Comparison of ENCODE assay signal across 19 cellular contexts in genomic region chr7:95669513-95669912, GRCh38.
A peak's percentile ranks its signal among the peaks of the same experiment; 100 is the strongest.
DNase-seq lines count a peak whose midpoint lies in the region; ATAC-seq, FAIRE-seq and TF ChIP-seq lines count a peak whose summit lies in the region.
"Had no signal": no experiment of that assay in that cellular context is flagged by ENCODE, and none has a peak within 500 bp of the region (broad histone marks: within the 10 kb centered on the region; RNA-seq: fewer than 3 reads in every experiment).

No MANE protein-coding gene starts in this region.

- H3K4me1 ChIP-seq in parathyroid adenoma, result peaks cover 6% of the 10 kb centered on the region
- H3K4me1 ChIP-seq: BE2C had no signal

- no peak for DNase-seq in stimulated activated naive CD4-positive, alpha-beta T cell treated with Interleukin-2 at 50 U/mL for 16 hours (lab: John Stamatoyannopoulos, UW)
- DNase-seq in NCI-H1048 (lab: John Stamatoyannopoulos, UW) (no peak), HTR-8/SVneo (ENCODE audit: insufficient read length, low spot score) (no peak)
- DNase-seq: activated gamma-delta T cell treated with Interleukin-2 at 50 U/mL for 16 hours; BE2C; erythroblast; head of caudate nucleus; NCI-H2081; NCI-H69; stimulated activated naive CD8-positive, alpha-beta T cell treated with anti-CD3 and anti-CD28 coated beads, Interleukin-15, Interleukin-2, amounts not matched to agents 100 U/mL and 50 U/mL, for 24 hours; SW 1271 had no signal

- H3K27me3 ChIP-seq in parathyroid adenoma (ENCODE audit: control insufficient read depth, insufficient read depth, low read length), result no peaks in the 10 kb centered on the region

- no peak overlapping the region for H3K4me3 ChIP-seq in parathyroid adenoma (ENCODE audit: low read depth, low read length)
- H3K4me3 ChIP-seq: coronary artery had no signal

- H3K27ac ChIP-seq in parathyroid adenoma, result no peak overlapping the region
- H3K27ac ChIP-seq: coronary artery had no signal

- ATAC-seq in GM19035 (IDR thresholded peaks at IDR 0.05; ENCODE audit: unreplicated experiment) (peak; percentile 63), HG02571 (IDR thresholded peaks at IDR 0.05; ENCODE audit: unreplicated experiment) (peak; percentile 77), HG03521 (IDR thresholded peaks at IDR 0.05; ENCODE audit: unreplicated experiment) (peak; percentile 65)
- ATAC-seq: Panc1; stimulated activated naive CD8-positive, alpha-beta T cell treated with anti-CD3 and anti-CD28 coated beads, Interleukin-15, Interleukin-2, amounts not matched to agents 100 U/mL and 50 U/mL, for 24 hours had no signal

- no peaks in the 10 kb centered on the region for H3K9me3 ChIP-seq in parathyroid adenoma (ENCODE audit: control insufficient read depth, low read length)
- H3K9me3 ChIP-seq: BE2C had no signal

- no peaks in the 10 kb centered on the region for H3K36me3 ChIP-seq in parathyroid adenoma (ENCODE audit: control insufficient read depth, insufficient read depth, low read length)
- H3K36me3 ChIP-seq: BE2C had no signal

- no peak overlapping the region for H3K4me2 ChIP-seq in parathyroid adenoma (ENCODE audit: low read length)

- no peaks in the 10 kb centered on the region for H3K79me2 ChIP-seq in parathyroid adenoma

- no peak for FAIRE-seq in HTR-8/SVneo (lab: Jason Lieb, UNC)
- FAIRE-seq: D721Med, urothelium cell line had no signal

- no peak overlapping the region for H3K9ac ChIP-seq in parathyroid adenoma

- TF ChIP-seq CTCF in parathyroid adenoma (IDR thresholded peaks at IDR 0.05), result no peak

- peak overlapping the region; percentile 43 for H2AFZ ChIP-seq in parathyroid adenoma
